1 cellular context compared by ENCODE assay signal in genomic region chr10:74231375-74231774, GRCh38.
TF ChIP-seq lines count a peak whose summit lies in the region.

No MANE protein-coding gene starts in this region.

TF ChIP-seq in IMR-90, 13 proteins besides CTCF, POLR2A, EP300 and RAD21:
- peak; percentile 70 for TF ChIP-seq CEBPB (IDR thresholded peaks at IDR 0.05; ENCODE audit: low read depth, low read length)
- TF ChIP-seq MXI1 (IDR thresholded peaks at IDR 0.05; ENCODE audit: borderline replicate concordance, low read depth, low read length): no peak
